ENCODE assay signal across 26 cellular contexts in the genomic region with DNA sequence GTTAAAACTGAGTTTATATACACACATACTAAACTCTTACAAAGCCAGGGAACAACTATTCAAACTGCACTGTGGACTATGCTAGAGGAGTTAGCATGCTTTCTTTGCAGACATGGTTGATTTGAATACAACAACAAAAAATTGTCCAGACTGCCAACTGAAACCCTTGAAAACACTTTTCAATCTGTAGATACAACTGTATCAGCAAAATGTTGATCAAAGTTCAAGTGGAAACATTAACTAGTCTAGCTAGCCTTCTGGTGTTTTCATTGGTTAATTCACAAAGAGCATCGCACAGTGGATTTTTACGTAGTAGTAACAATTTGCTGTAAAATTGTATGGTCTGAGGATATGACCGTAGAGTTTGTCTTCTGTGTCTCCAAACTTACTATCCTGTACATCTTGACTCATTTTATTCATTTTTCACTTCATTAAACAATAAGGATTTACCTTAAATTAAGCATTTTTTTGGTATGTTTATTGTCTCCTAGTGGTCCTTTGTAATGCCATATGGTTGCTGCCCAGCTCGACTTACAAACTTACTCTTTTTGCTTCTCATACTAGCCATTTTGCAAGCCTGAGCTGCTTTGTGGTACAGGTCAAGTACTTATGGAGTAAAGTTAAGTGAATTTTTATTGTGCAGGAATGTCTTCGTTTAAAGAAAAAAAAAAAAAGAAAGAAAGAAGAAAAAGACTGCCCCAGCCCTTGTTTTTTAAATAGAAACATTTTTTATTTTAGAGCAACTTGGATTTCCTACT.
DNase-seq lines count a peak whose midpoint lies in the region; TF ChIP-seq lines count a peak whose summit lies in the region.
"Had no signal": no experiment of that assay in that cellular context is flagged by ENCODE, and none has a peak within 500 bp of the region (broad histone marks: within the 10 kb centered on the region; RNA-seq: fewer than 3 reads in every experiment).

No MANE protein-coding gene starts in this region.

- H3K9me3 ChIP-seq in OCI-LY1 (ENCODE audit: low read length) (no peaks in the 10 kb centered on the region), iPS-18a (ENCODE audit: control insufficient read depth, low read depth, low read length) (no peaks in the 10 kb centered on the region)
- H3K9me3 ChIP-seq: adrenal gland, Caco-2 had no signal

- H3K9ac ChIP-seq in OCI-LY1 (ENCODE audit: low read length), result no peak overlapping the region
- H3K9ac ChIP-seq in iPS-18a (ENCODE audit: low read length), result peak overlapping the region; percentile 38
- H3K9ac ChIP-seq: parathyroid adenoma had no signal

- H3K27ac ChIP-seq in OCI-LY1 (ENCODE audit: low read depth, low read length, poor library complexity, severe bottlenecking), result peak overlapping the region; percentile 0
- peak overlapping the region; percentile 88 for H3K27ac ChIP-seq in iPS-18a (ENCODE audit: low read length)
- H3K27ac ChIP-seq: adrenal gland, brain microvascular endothelial cell, parathyroid adenoma had no signal

- H3K27me3 ChIP-seq in OCI-LY1 (ENCODE audit: insufficient read depth, low read length) (no peaks in the 10 kb centered on the region), iPS-18a (ENCODE audit: control insufficient read depth, insufficient read depth, low read length) (no peaks in the 10 kb centered on the region)
- H3K27me3 ChIP-seq: adrenal gland, brain microvascular endothelial cell had no signal

- no peak for DNase-seq in activated naive CD4-positive, alpha-beta T cell treated with Interleukin-2 at 50 U/mL for 16 hours
- DNase-seq in NCI-H2196 treated with DMSO at 0.1 percent for 48 hours (lab: John Stamatoyannopoulos, UW; ENCODE audit: unreplicated experiment) (no peak), DMS153 treated with DMSO at 0.1 percent for 48 hours (lab: John Stamatoyannopoulos, UW; ENCODE audit: unreplicated experiment) (no peak), NCI-H345 (lab: John Stamatoyannopoulos, UW) (no peak), activated gamma-delta T cell (lab: John Stamatoyannopoulos, UW) (no peak)
- DNase-seq: activated CD4-positive, alpha-beta T cell treated with anti-CD3 and anti-CD28 coated beads for 1 hour; activated CD8-positive, alpha-beta T cell treated with anti-CD3 and anti-CD28 coated beads, Interleukin-2, amount 10 ng/mL, durations not matched to agents 7 days and 5 days; activated T-cell treated with anti-CD3 and anti-CD28 coated beads for 4 hours; adrenal gland; brain microvascular endothelial cell; Caco-2; effector CD8-positive, alpha-beta T cell; foreskin melanocyte; hippocampal formation; KG1; NCI-H1694; NK-92 treated with Interleukin-12 subunit alpha and Interleukin-12 subunit beta, amount 100 ng/mL, for 24 hours; right cardiac atrium; SHP77; stimulated activated CD4-positive, alpha-beta T cell treated with anti-CD3 and anti-CD28 coated beads, Interleukin-4, amount 100 ng/mL, for 4 hours; stimulated activated naive CD8-positive, alpha-beta T cell treated with anti-CD3 and anti-CD28 coated beads, Interleukin-15, Interleukin-2, amounts not matched to agents 100 U/mL and 50 U/mL, for 24 hours had no signal

- peak overlapping the region; percentile 57 for H3K27ac Mint-ChIP-seq in activated naive CD4-positive, alpha-beta T cell treated with anti-CD3 and anti-CD28 coated beads, Interleukin-2, amount 50 U/mL, for 24 hours
- H3K27ac Mint-ChIP-seq: activated CD8-positive, alpha-beta T cell treated with anti-CD3 and anti-CD28 coated beads, Interleukin-2, amount 10 ng/mL, durations not matched to agents 7 days and 5 days; natural killer cell treated with Interleukin-12 subunit alpha and Interleukin-12 subunit beta and Interleukin-15 and Interleukin-18, amount 100 ng/mL, for 72 hours had no signal

- no peaks in the 10 kb centered on the region for H3K27me3 Mint-ChIP-seq in activated naive CD4-positive, alpha-beta T cell treated with anti-CD3 and anti-CD28 coated beads, Interleukin-2, amount 50 U/mL, for 24 hours
- H3K27me3 Mint-ChIP-seq: natural killer cell treated with Interleukin-12 subunit alpha and Interleukin-12 subunit beta and Interleukin-15 and Interleukin-18, amount 100 ng/mL, for 72 hours had no signal

- H3K9me2 ChIP-seq in OCI-LY1 (ENCODE audit: low read depth, low read length), result no peaks in the 10 kb centered on the region

- no peak overlapping the region for H2AFZ ChIP-seq in OCI-LY1 (ENCODE audit: low read length)
- H2AFZ ChIP-seq: parathyroid adenoma had no signal

- H3K36me3 ChIP-seq in OCI-LY1 (ENCODE audit: insufficient read depth, low read length), result peaks cover 28% of the 10 kb centered on the region; the same call in 1 of the 2 replicates
- no peaks in the 10 kb centered on the region for H3K36me3 ChIP-seq in iPS-18a (ENCODE audit: control insufficient read depth, low read depth, low read length)
- H3K36me3 ChIP-seq: adrenal gland, brain microvascular endothelial cell had no signal

- no peaks in the 10 kb centered on the region for H4K20me1 ChIP-seq in OCI-LY1 (ENCODE audit: insufficient read depth, low read length)

- H3K4me1 Mint-ChIP-seq in activated naive CD4-positive, alpha-beta T cell treated with anti-CD3 and anti-CD28 coated beads, Interleukin-2, amount 50 U/mL, for 24 hours, result peaks cover 22% of the 10 kb centered on the region

- no peaks in the 10 kb centered on the region for H3F3A ChIP-seq in OCI-LY1 (ENCODE audit: insufficient read depth, low read length)

- peaks cover 34% of the 10 kb centered on the region for H3K4me1 ChIP-seq in OCI-LY1 (ENCODE audit: insufficient read depth, low read length, severe bottlenecking)
- H3K4me1 ChIP-seq in iPS-18a (ENCODE audit: control insufficient read depth, low read depth, low read length), result peaks cover 33% of the 10 kb centered on the region
- H3K4me1 ChIP-seq: adrenal gland, Caco-2, parathyroid adenoma had no signal

- H3K4me3 Mint-ChIP-seq in activated naive CD4-positive, alpha-beta T cell treated with anti-CD3 and anti-CD28 coated beads, Interleukin-2, amount 50 U/mL, for 24 hours, result no peak overlapping the region
- H3K4me3 Mint-ChIP-seq: activated CD8-positive, alpha-beta T cell treated with anti-CD3 and anti-CD28 coated beads, Interleukin-2, amount 10 ng/mL, durations not matched to agents 7 days and 5 days; natural killer cell treated with Interleukin-12 subunit alpha and Interleukin-12 subunit beta and Interleukin-15 and Interleukin-18, amount 100 ng/mL, for 72 hours had no signal

- H3K79me2 ChIP-seq in OCI-LY1 (ENCODE audit: insufficient read depth, low read length), result peaks cover 91% of the 10 kb centered on the region
- H3K79me2 ChIP-seq: parathyroid adenoma had no signal

- no peaks in the 10 kb centered on the region for H3K9me3 Mint-ChIP-seq in activated naive CD4-positive, alpha-beta T cell treated with anti-CD3 and anti-CD28 coated beads, Interleukin-2, amount 50 U/mL, for 24 hours
- H3K9me3 Mint-ChIP-seq: natural killer cell treated with Interleukin-12 subunit alpha and Interleukin-12 subunit beta and Interleukin-15 and Interleukin-18, amount 100 ng/mL, for 72 hours had no signal

- no peak for TF ChIP-seq CTCF in OCI-LY1 (IDR thresholded peaks at IDR 0.05; ENCODE audit: low read length)

- peaks cover 8% of the 10 kb centered on the region for H3K36me3 Mint-ChIP-seq in activated naive CD4-positive, alpha-beta T cell treated with anti-CD3 and anti-CD28 coated beads, Interleukin-2, amount 50 U/mL, for 24 hours
- H3K36me3 Mint-ChIP-seq: natural killer cell treated with Interleukin-12 subunit alpha and Interleukin-12 subunit beta and Interleukin-15 and Interleukin-18, amount 100 ng/mL, for 72 hours had no signal

- no peak overlapping the region for H3K4me2 ChIP-seq in OCI-LY1 (ENCODE audit: low read length)

- H3K4me3 ChIP-seq in OCI-LY1 (ENCODE audit: low read depth, low read length, poor library complexity, severe bottlenecking), result no peak overlapping the region
- H3K4me3 ChIP-seq in iPS-18a (ENCODE audit: low read length), result no peak overlapping the region
- H3K4me3 ChIP-seq: adrenal gland had no signal
